In genomic region chr10:33815776-33816175, GRCh38 we compare ENCODE assay signal across 14 cellular contexts.
DNase-seq lines count a peak whose midpoint lies in the region; TF ChIP-seq lines count a peak whose summit lies in the region.
"Had no signal": no experiment of that assay in that cellular context is flagged by ENCODE, and none has a peak within 500 bp of the region (broad histone marks: within the 10 kb centered on the region; RNA-seq: fewer than 3 reads in every experiment).

No MANE protein-coding gene starts in this region.

- H3K27me3 Mint-ChIP-seq in osteocyte (ENCODE audit: unreplicated experiment), result no peaks in the 10 kb centered on the region
- H3K27me3 Mint-ChIP-seq: CD4-positive, CD25-positive, alpha-beta regulatory T cell had no signal

- H3K4me3 ChIP-seq in Jurkat, Clone E6-1 (ENCODE audit: low read length), result no peak overlapping the region
- H3K4me3 ChIP-seq: BLaER1 treated with 17β-estradiol and CSF1 and Interleukin-3, amounts not matched to agents 10 nM and 100 nM; GM12878; HAP-1 had no signal

- H3K27ac Mint-ChIP-seq in osteocyte (ENCODE audit: unreplicated experiment), result no peak overlapping the region
- H3K27ac Mint-ChIP-seq: CD4-positive, CD25-positive, alpha-beta regulatory T cell had no signal

- DNase-seq in Caki2 (ENCODE audit: low read depth), result peak; percentile 18
- peak; percentile 25 for DNase-seq in Jurkat, Clone E6-1 (ENCODE audit: low read depth, low spot score)
- peak; percentile 31 for DNase-seq in RPMI7951 (ENCODE audit: low read depth)
- peak; percentile 11 for DNase-seq in osteocyte (ENCODE audit: extremely low spot score, unreplicated experiment)
- no peak for DNase-seq in NCI-H1092 treated with DMSO at 0.1 percent for 48 hours (lab: John Stamatoyannopoulos, UW)
- no peak for DNase-seq in dedifferentiated amniotic fluid mesenchymal stem cell (ENCODE audit: extremely low spot score)
- no peak for DNase-seq in NCI-H1436 treated with DMSO at 0.1 percent for 48 hours (lab: John Stamatoyannopoulos, UW)
- DNase-seq: ACHN, DMS79, GOT3 had no signal

- no peak overlapping the region for H3K4me3 Mint-ChIP-seq in osteocyte (ENCODE audit: unreplicated experiment)
- H3K4me3 Mint-ChIP-seq: CD4-positive, CD25-positive, alpha-beta regulatory T cell had no signal

- TF ChIP-seq CTCF in osteocyte (IDR thresholded peaks at IDR 0.05), result no peak

- H3K4me1 Mint-ChIP-seq in osteocyte (ENCODE audit: unreplicated experiment), result no peaks in the 10 kb centered on the region

- in situ Hi-C loops in Caki2 (cut with HindIII; ENCODE audit: low pct_unique_long_range_greater_than_20kb, low sequenced_read_pairs), result no loop called here

- H3K9me3 Mint-ChIP-seq in osteocyte (ENCODE audit: unreplicated experiment), result no peaks in the 10 kb centered on the region

- no peaks in the 10 kb centered on the region for H3K36me3 Mint-ChIP-seq in osteocyte (ENCODE audit: unreplicated experiment)
- H3K36me3 Mint-ChIP-seq: CD4-positive, CD25-positive, alpha-beta regulatory T cell had no signal

Comparison
In these comparisons a context has a peak if more than half of its experiments do, and no peak if none do; other contexts are left out.
1. DNase-seq: peak in Caki2 (single experiment), Jurkat, Clone E6-1 (single experiment), RPMI7951 (single experiment) and osteocyte (single experiment); none in NCI-H1092 treated with DMSO at 0.1 percent for 48 hours (single experiment), dedifferentiated amniotic fluid mesenchymal stem cell (single experiment) and NCI-H1436 treated with DMSO at 0.1 percent for 48 hours (single experiment).